ENCODE assay signal across 16 cellular contexts in the genomic region with DNA sequence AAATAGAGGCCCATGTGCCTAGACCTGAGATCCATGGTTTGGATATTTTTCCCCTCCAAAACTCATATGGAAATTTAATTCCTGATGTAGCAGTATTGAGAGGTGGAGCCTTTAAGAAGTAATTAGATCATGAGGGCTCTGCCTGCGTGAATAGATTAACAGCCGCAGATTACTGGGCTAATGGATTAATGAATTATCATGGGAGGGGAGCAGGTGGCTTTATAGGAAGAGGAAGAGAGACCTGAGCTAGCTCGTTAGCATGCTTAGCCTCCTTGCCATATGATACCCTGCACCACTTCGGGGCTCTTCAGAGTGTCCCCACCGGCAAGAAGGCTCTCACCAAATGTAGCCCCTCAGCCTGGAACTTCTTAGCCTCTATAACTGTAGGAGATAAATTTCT. TPM values are rescaled to one million over a fixed set of nuclear protein-coding genes. Genes with fewer than 3 reads are reported as not detected.
DNase-seq lines count a peak whose midpoint lies in the region; ATAC-seq and TF ChIP-seq lines count a peak whose summit lies in the region.
"Had no signal": no experiment of that assay in that cellular context is flagged by ENCODE, and none has a peak within 500 bp of the region (broad histone marks: within the 10 kb centered on the region; RNA-seq: fewer than 3 reads in every experiment).

No MANE protein-coding gene starts in this region.

- intact Hi-C loops in body of pancreas (cut with DNase I) (no loop called here), PC-3 (cut with micrococcal nuclease) (no loop called here)

- H3K27ac Mint-ChIP-seq in stimulated activated memory B cell treated with anti-CD40 and anti-IgM and Interleukin-4, amounts not matched to agents 10 μg/mL and 1 μg/mL and 100 μg/mL, for 72 hours: no peak overlapping the region

- H4K20me1 ChIP-seq in PC-3 (ENCODE audit: low read length): no peaks in the 10 kb centered on the region

- H3K27me3 Mint-ChIP-seq in stimulated activated memory B cell treated with anti-CD40 and anti-IgM and Interleukin-4, amounts not matched to agents 10 μg/mL and 1 μg/mL and 100 μg/mL, for 72 hours: peaks cover 22% of the 10 kb centered on the region

- peak; percentile 67 for DNase-seq in D341Med (ENCODE audit: low spot score)
- DNase-seq in NCI-H1436 (lab: John Stamatoyannopoulos, UW): peak; percentile 47
- DNase-seq in NCI-H524 (lab: John Stamatoyannopoulos, UW): peak; percentile 98 to 99
- DNase-seq in body of pancreas: no peak
- DNase-seq in PC-3: no peak
- DNase-seq: C1 segment of cervical spinal cord, DMS 273 treated with DMSO at 0.1 percent for 48 hours, NCI-H1092, NCI-H2081 treated with DMSO at 0.1 percent for 48 hours, NCI-H446 treated with DMSO at 0.1 percent for 48 hours, T-helper 2 cell had no signal

- no peaks in the 10 kb centered on the region for H3K9me3 ChIP-seq in body of pancreas
- no peaks in the 10 kb centered on the region for H3K9me3 ChIP-seq in PC-3 (ENCODE audit: low read length)
- H3K9me3 ChIP-seq: SJSA1 had no signal

- H3K9me3 Mint-ChIP-seq in stimulated activated memory B cell treated with anti-CD40 and anti-IgM and Interleukin-4, amounts not matched to agents 10 μg/mL and 1 μg/mL and 100 μg/mL, for 72 hours: no peaks in the 10 kb centered on the region

- no peaks in the 10 kb centered on the region for H3K79me2 ChIP-seq in PC-3 (ENCODE audit: low read length)

- H3K4me3 ChIP-seq in body of pancreas: no peak overlapping the region
- H3K4me3 ChIP-seq in PC-3 (ENCODE audit: low read length): no peak overlapping the region
- H3K4me3 ChIP-seq: SJSA1 had no signal

- POLR2A ChIA-PET in PC-3 (lab: Charles Lee; ENCODE audit: unreplicated experiment): no interaction called here

- TF ChIP-seq POLR2A in body of pancreas (IDR thresholded peaks at IDR 0.05): no peak

- CTCF ChIA-PET in PC-3 (lab: Charles Lee): no interaction called here

- BruUV-seq in PC-3 (replicated peaks; lab: Mats Ljungman, UMichigan): no TSS peak

- no peaks in the 10 kb centered on the region for H3K9me2 ChIP-seq in PC-3 (replicated peaks; ENCODE audit: low read length)

- no peaks in the 10 kb centered on the region for H3F3A ChIP-seq in PC-3 (ENCODE audit: low read length, unreplicated experiment)

- H3K4me2 ChIP-seq in PC-3 (ENCODE audit: low read length): no peak overlapping the region
- H3K4me2 ChIP-seq: KMS-11 had no signal

- H3K36me3 Mint-ChIP-seq in stimulated activated memory B cell treated with anti-CD40 and anti-IgM and Interleukin-4, amounts not matched to agents 10 μg/mL and 1 μg/mL and 100 μg/mL, for 72 hours: no peaks in the 10 kb centered on the region

- H3K27me3 ChIP-seq in body of pancreas: no peaks in the 10 kb centered on the region
- no peaks in the 10 kb centered on the region for H3K27me3 ChIP-seq in PC-3 (ENCODE audit: low read length)
- H3K27me3 ChIP-seq: SJSA1 had no signal

- H3K4me1 ChIP-seq in body of pancreas (peaks cover 42% of the 10 kb centered on the region), PC-3 (ENCODE audit: insufficient read depth, low read length) (no peaks in the 10 kb centered on the region)
- H3K4me1 ChIP-seq: SJSA1 had no signal

- WGBS in body of pancreas, 2 donors: 32 to 39% methylated on average over 5 of the region's 5 CpGs

- H2AFZ ChIP-seq in PC-3 (ENCODE audit: low read length): no peak overlapping the region

- no peaks in the 10 kb centered on the region for H3K4me1 Mint-ChIP-seq in stimulated activated memory B cell treated with anti-CD40 and anti-IgM and Interleukin-4, amounts not matched to agents 10 μg/mL and 1 μg/mL and 100 μg/mL, for 72 hours

- no peaks in the 10 kb centered on the region for H3K36me3 ChIP-seq in body of pancreas (replicated peaks in 1 of 2; ENCODE audit: insufficient read depth in 1 of 2, low read depth in 2 of 2)
- H3K36me3 ChIP-seq in PC-3 (ENCODE audit: low read depth, low read length): no peaks in the 10 kb centered on the region
- H3K36me3 ChIP-seq: SJSA1 had no signal

- TF ChIP-seq CTCF in body of pancreas (IDR thresholded peaks at IDR 0.05) (no peak), PC-3 (conservative IDR thresholded peaks at IDR 0.05; ENCODE audit: low read depth, low read length) (no peak)

- H3K27ac ChIP-seq in body of pancreas (peak overlapping the region; percentile 4 to 70 (median 46)), PC-3 (ENCODE audit: low read length) (no peak overlapping the region)
- H3K27ac ChIP-seq: KMS-11, SJSA1 had no signal

- ATAC-seq in body of pancreas: no peak
- no peak for ATAC-seq in GM19023 (IDR thresholded peaks at IDR 0.05; ENCODE audit: unreplicated experiment)
- ATAC-seq in PC-3: no peak
- ATAC-seq in stimulated activated memory B cell treated with anti-CD40 and anti-IgM and Interleukin-4, amounts not matched to agents 10 μg/mL and 1 μg/mL and 100 μg/mL, for 72 hours: no peak
- no peak for ATAC-seq in HG02970 (IDR thresholded peaks at IDR 0.05; ENCODE audit: low FRiP score, unreplicated experiment)

- no peak overlapping the region for H3K9ac ChIP-seq in PC-3 (ENCODE audit: low read length)
- H3K9ac ChIP-seq: KMS-11 had no signal

- no peak overlapping the region for H3K4me3 Mint-ChIP-seq in stimulated activated memory B cell treated with anti-CD40 and anti-IgM and Interleukin-4, amounts not matched to agents 10 μg/mL and 1 μg/mL and 100 μg/mL, for 72 hours

RNA-seq across cellular contexts. Expression of a gene that starts 15.8 kb away (rescaled TPM):
- total RNA-seq in body of pancreas (10 to 100 TPM; 16.9 to 17.1 TPM), PC-3 (2014; rRNA removed) (4.7 and 5.0 TPM in 2 replicates)

Comparison
In these comparisons a context has a peak if more than half of its experiments do, and no peak if none do; other contexts are left out.
1. DNase-seq: peak in D341Med (single experiment), NCI-H1436 (single experiment) and NCI-H524 (2 of 2); none in body of pancreas (0 of 4) and PC-3 (single experiment).